8 cellular contexts compared by ENCODE assay signal in the genomic region with DNA sequence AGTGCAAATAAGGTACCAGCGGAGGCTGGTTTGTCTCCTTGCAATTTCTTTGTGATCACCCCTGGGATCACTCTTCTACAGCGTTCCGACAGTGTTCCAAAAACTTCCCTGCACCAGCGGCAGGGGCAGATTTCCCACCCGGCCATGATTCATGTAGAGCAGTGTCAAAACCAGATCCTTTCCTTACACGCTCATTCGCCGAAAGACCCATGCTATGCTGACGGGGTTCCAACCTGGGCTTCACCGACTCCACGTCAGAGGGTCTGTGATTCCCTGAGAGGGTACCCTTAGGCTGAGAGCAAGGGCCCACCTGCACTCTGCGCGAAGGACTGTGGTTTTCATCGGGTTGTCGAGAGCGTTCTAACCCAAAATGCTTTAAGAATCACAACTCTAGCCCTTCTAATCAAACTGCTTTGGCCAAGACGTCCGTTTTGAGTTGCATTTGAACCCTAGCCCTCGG. TPM values are rescaled to one million over a fixed set of nuclear protein-coding genes. Genes with fewer than 3 reads are reported as not detected.
DNase-seq lines count a peak whose midpoint lies in the region; ATAC-seq and TF ChIP-seq lines count a peak whose summit lies in the region.

No MANE protein-coding gene starts in this region.

- H3K4me1 ChIP-seq in muscle layer of duodenum (ENCODE audit: control insufficient read depth in 1 of 2, insufficient read depth in 2 of 2, low read length in 2 of 2): peaks cover 3 to 7% of the 10 kb centered on the region in 2 donors

- peak overlapping the region; percentile 92 for H3K27ac Mint-ChIP-seq in T-helper 2 cell treated with Interferon-gamma antibody and Interleukin-4, amounts not matched to agents 5 μg/mL and 100 μg/mL, for 36 hours
- peak overlapping the region; percentile 81 for H3K27ac Mint-ChIP-seq in type B pancreatic cell

- H3K27me3 Mint-ChIP-seq in T-helper 2 cell treated with Interferon-gamma antibody and Interleukin-4, amounts not matched to agents 5 μg/mL and 100 μg/mL, for 36 hours (ENCODE audit: low read depth): no peaks in the 10 kb centered on the region
- H3K27me3 Mint-ChIP-seq in type B pancreatic cell: peaks cover 4% of the 10 kb centered on the region

- H3K27me3 ChIP-seq in muscle layer of duodenum (ENCODE audit: low read depth, low read length): no peaks in the 10 kb centered on the region

- DNase-seq in AG08395 (ENCODE audit: low spot score) (peak; percentile 55), epithelial cell of esophagus (ENCODE audit: low read depth) (peak; percentile 57), type B pancreatic cell (ENCODE audit: extremely low spot score, unreplicated experiment) (no peak), T-helper 9 cell (no peak)
- no peak for DNase-seq in T-helper 2 cell treated with Interferon-gamma antibody and Interleukin-4, amounts not matched to agents 5 μg/mL and 100 μg/mL, for 36 hours (ENCODE audit: low spot score)

- peaks cover 0 to 7% of the 10 kb centered on the region in 2 donors for H3K36me3 ChIP-seq in muscle layer of duodenum (ENCODE audit: control insufficient read depth in 1 of 2, insufficient read depth in 2 of 2, low read length in 2 of 2)

- H3K36me3 Mint-ChIP-seq in T-helper 2 cell treated with Interferon-gamma antibody and Interleukin-4, amounts not matched to agents 5 μg/mL and 100 μg/mL, for 36 hours (ENCODE audit: low read depth): peaks cover 18% of the 10 kb centered on the region
- H3K36me3 Mint-ChIP-seq in type B pancreatic cell: peaks cover 2% of the 10 kb centered on the region

- TF ChIP-seq CTCF in epithelial cell of esophagus (IDR thresholded peaks at IDR 0.05; ENCODE audit: insufficient read depth, low read depth, low read length, missing control alignments) (peak; percentile 43), type B pancreatic cell (conservative IDR thresholded peaks at IDR 0.05) (peak; percentile 50)

- peaks cover 23% of the 10 kb centered on the region for H3K4me1 Mint-ChIP-seq in T-helper 2 cell treated with Interferon-gamma antibody and Interleukin-4, amounts not matched to agents 5 μg/mL and 100 μg/mL, for 36 hours (ENCODE audit: low read depth)
- peaks cover 7% of the 10 kb centered on the region for H3K4me1 Mint-ChIP-seq in type B pancreatic cell (ENCODE audit: unreplicated experiment)

- H3K4me3 ChIP-seq in epithelial cell of esophagus (ENCODE audit: low read length) (peak overlapping the region; percentile 93), muscle layer of duodenum (ENCODE audit: low read depth in 1 of 2, low read length in 2 of 2) (peak overlapping the region; percentile 97 to 98)

- H3K4me3 Mint-ChIP-seq in T-helper 2 cell treated with Interferon-gamma antibody and Interleukin-4, amounts not matched to agents 5 μg/mL and 100 μg/mL, for 36 hours: peak overlapping the region; percentile 94
- H3K4me3 Mint-ChIP-seq in type B pancreatic cell: peak overlapping the region; percentile 94

- peak overlapping the region; percentile 82 for H3K27ac ChIP-seq in muscle layer of duodenum (ENCODE audit: low read length)

- no peaks in the 10 kb centered on the region for H3K9me3 ChIP-seq in muscle layer of duodenum (ENCODE audit: control insufficient read depth in 1 of 2, low read length in 2 of 2)

- peak; percentile 40 for ATAC-seq in GM18868 (IDR thresholded peaks at IDR 0.05; ENCODE audit: unreplicated experiment)
- ATAC-seq in HG03095 (IDR thresholded peaks at IDR 0.05; ENCODE audit: unreplicated experiment): peak; percentile 31

- no peaks in the 10 kb centered on the region for H3K9me3 Mint-ChIP-seq in T-helper 2 cell treated with Interferon-gamma antibody and Interleukin-4, amounts not matched to agents 5 μg/mL and 100 μg/mL, for 36 hours
- no peaks in the 10 kb centered on the region for H3K9me3 Mint-ChIP-seq in type B pancreatic cell

RNA-seq across cellular contexts. Expression of gene TTC27, which starts 0.4 kb away (rescaled TPM):
- total RNA-seq in type B pancreatic cell (ENCODE audit: low replicate concordance): 13.5 and 20.4 TPM in 2 replicates

Comparison
In these comparisons a context has a peak if more than half of its experiments do, and no peak if none do; other contexts are left out.
1. DNase-seq: peak in AG08395 (single experiment) and epithelial cell of esophagus (single experiment); none in T-helper 2 cell treated with Interferon-gamma antibody and Interleukin-4, amounts not matched to agents 5 μg/mL and 100 μg/mL, for 36 hours (single experiment), type B pancreatic cell (single experiment) and T-helper 9 cell (single experiment).